Comparison of ENCODE assay signal across 16 cellular contexts in genomic region chr2:167718560-167718959, GRCh38.
DNase-seq lines count a peak whose midpoint lies in the region; ATAC-seq lines count a peak whose summit lies in the region.
"Had no signal": no experiment of that assay in that cellular context is flagged by ENCODE, and none has a peak within 500 bp of the region (broad histone marks: within the 10 kb centered on the region; RNA-seq: fewer than 3 reads in every experiment).

No MANE protein-coding gene starts in this region.

- no peak overlapping the region for H2BK15ac ChIP-seq in mesenchymal stem cell (ENCODE audit: low read depth, poor library complexity, severe bottlenecking)

- 85% methylated on average over 1 of the region's 1 CpG for WGBS in mesenchymal stem cell

- H2BK120ac ChIP-seq in mesenchymal stem cell (ENCODE audit: low read depth, low read length), result no peak overlapping the region

- H3K4me2 ChIP-seq in mesenchymal stem cell (ENCODE audit: low read length, poor library complexity, severe bottlenecking), result no peak overlapping the region

- H2BK5ac ChIP-seq in mesenchymal stem cell (ENCODE audit: low read depth, low read length, poor library complexity, severe bottlenecking), result no peak overlapping the region

- H2AK5ac ChIP-seq in mesenchymal stem cell (ENCODE audit: low read length, severe bottlenecking), result no peak overlapping the region

- H3K23ac ChIP-seq in mesenchymal stem cell (ENCODE audit: low read length in 2 of 2), result no peak overlapping the region

- no peak overlapping the region for H3K9ac ChIP-seq in mesenchymal stem cell (ENCODE audit: low read length)

- peak; percentile 11 for DNase-seq in SHP77 treated with DMSO at 0.1 percent for 48 hours (lab: John Stamatoyannopoulos, UW)
- no peak for DNase-seq in left lobe of liver (ENCODE audit: low spot score)
- DNase-seq in mesenchymal stem cell, result no peak
- DNase-seq in amygdala (lab: John Stamatoyannopoulos, UW), result no peak
- no peak for DNase-seq in NCI-H2081 treated with DMSO at 0.1 percent for 48 hours (lab: John Stamatoyannopoulos, UW)
- DNase-seq: ACHN; BE2C; C1 segment of cervical spinal cord; Caco-2; CD4-positive, CD25-positive, alpha-beta regulatory T cell; DMS79 treated with DMSO at 0.1 percent for 48 hours; GF-D8; IMR-90 had no signal

- no peak overlapping the region for H3K4ac ChIP-seq in mesenchymal stem cell (ENCODE audit: low read depth in 1 of 2, low read length in 2 of 2)

- no peaks in the 10 kb centered on the region for H3K4me1 ChIP-seq in mesenchymal stem cell (ENCODE audit: control insufficient read depth, insufficient read depth, low read depth, low read length)
- H3K4me1 ChIP-seq: BE2C, Caco-2 had no signal

- H3K18ac ChIP-seq in mesenchymal stem cell (ENCODE audit: low read depth in 1 of 2, low read length in 2 of 2), result peak overlapping the region in 1 of 2 experiments; percentile 21

- no peak overlapping the region for H3K4me3 ChIP-seq in mesenchymal stem cell (ENCODE audit: insufficient read depth in 1 of 2, low read depth in 1 of 2, low read length in 2 of 2)
- H3K4me3 ChIP-seq: HAP-1, K562 had no signal

- H3K79me1 ChIP-seq in mesenchymal stem cell (replicated peaks; ENCODE audit: low read length, poor library complexity, severe bottlenecking), result no peaks in the 10 kb centered on the region

- no peak overlapping the region for H4K91ac ChIP-seq in mesenchymal stem cell (ENCODE audit: low read length)

- H2AFZ ChIP-seq in mesenchymal stem cell (ENCODE audit: low read depth, low read length), result no peak overlapping the region

- H3K14ac ChIP-seq in mesenchymal stem cell (ENCODE audit: low read length in 2 of 2), result no peak overlapping the region

- no peaks in the 10 kb centered on the region for H3K27me3 ChIP-seq in mesenchymal stem cell (ENCODE audit: control insufficient read depth in 1 of 2, insufficient read depth in 1 of 2, low read length in 2 of 2)
- H3K27me3 ChIP-seq: BE2C had no signal

- no peaks in the 10 kb centered on the region for H3K36me3 ChIP-seq in mesenchymal stem cell (ENCODE audit: control insufficient read depth in 1 of 2, insufficient read depth in 2 of 2, low read depth in 1 of 2, low read length in 2 of 2)
- H3K36me3 ChIP-seq: BE2C, HAP-1 had no signal

- ATAC-seq in left lobe of liver (peak; percentile 78), GM19324 (IDR thresholded peaks at IDR 0.05; ENCODE audit: low FRiP score, unreplicated experiment) (no peak)
- ATAC-seq: K562 had no signal

- no peak overlapping the region for H3K27ac ChIP-seq in mesenchymal stem cell (ENCODE audit: low read length, poor library complexity, severe bottlenecking)

- H3K9me3 ChIP-seq in mesenchymal stem cell (ENCODE audit: control insufficient read depth, low read length), result no peaks in the 10 kb centered on the region
- H3K9me3 ChIP-seq: BE2C, Caco-2, HAP-1 had no signal

- no peak overlapping the region for H2BK12ac ChIP-seq in mesenchymal stem cell (ENCODE audit: low read length in 2 of 2)

- H4K8ac ChIP-seq in mesenchymal stem cell (ENCODE audit: low read length), result peak overlapping the region; percentile 15
